1 cellular context compared by ENCODE assay signal in genomic region chrX:47523297-47523696, GRCh38.
A peak's percentile ranks its signal among the peaks of the same experiment; 100 is the strongest.
TF ChIP-seq lines count a peak whose summit lies in the region.

No MANE protein-coding gene starts in this region.

TF ChIP-seq in K562, 482 proteins besides CTCF, POLR2A, EP300 and RAD21 (continued from another document):
- TF ChIP-seq, protein P1, sequence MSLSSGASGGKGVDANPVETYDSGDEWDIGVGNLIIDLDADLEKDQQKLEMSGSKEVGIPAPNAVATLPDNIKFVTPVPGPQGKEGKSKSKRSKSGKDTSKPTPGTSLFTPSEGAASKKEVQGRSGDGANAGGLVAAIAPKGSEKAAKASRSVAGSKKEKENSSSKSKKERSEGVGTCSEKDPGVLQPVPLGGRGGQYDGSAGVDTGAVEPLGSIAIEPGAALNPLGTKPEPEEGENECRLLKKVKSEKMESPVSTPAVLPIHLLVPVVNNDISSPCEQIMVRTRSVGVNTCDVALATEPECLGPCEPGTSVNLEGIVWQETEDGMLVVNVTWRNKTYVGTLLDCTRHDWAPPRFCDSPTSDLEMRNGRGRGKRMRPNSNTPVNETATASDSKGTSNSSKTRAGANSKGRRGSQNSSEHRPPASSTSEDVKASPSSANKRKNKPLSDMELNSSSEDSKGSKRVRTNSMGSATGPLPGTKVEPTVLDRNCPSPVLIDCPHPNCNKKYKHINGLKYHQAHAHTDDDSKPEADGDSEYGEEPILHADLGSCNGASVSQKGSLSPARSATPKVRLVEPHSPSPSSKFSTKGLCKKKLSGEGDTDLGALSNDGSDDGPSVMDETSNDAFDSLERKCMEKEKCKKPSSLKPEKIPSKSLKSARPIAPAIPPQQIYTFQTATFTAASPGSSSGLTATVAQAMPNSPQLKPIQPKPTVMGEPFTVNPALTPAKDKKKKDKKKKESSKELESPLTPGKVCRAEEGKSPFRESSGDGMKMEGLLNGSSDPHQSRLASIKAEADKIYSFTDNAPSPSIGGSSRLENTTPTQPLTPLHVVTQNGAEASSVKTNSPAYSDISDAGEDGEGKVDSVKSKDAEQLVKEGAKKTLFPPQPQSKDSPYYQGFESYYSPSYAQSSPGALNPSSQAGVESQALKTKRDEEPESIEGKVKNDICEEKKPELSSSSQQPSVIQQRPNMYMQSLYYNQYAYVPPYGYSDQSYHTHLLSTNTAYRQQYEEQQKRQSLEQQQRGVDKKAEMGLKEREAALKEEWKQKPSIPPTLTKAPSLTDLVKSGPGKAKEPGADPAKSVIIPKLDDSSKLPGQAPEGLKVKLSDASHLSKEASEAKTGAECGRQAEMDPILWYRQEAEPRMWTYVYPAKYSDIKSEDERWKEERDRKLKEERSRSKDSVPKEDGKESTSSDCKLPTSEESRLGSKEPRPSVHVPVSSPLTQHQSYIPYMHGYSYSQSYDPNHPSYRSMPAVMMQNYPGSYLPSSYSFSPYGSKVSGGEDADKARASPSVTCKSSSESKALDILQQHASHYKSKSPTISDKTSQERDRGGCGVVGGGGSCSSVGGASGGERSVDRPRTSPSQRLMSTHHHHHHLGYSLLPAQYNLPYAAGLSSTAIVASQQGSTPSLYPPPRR (CRISPR knock-in tag; IDR thresholded peaks at IDR 0.05; ENCODE audit: borderline replicate concordance) = no peak
- TF ChIP-seq NRF1 (conservative IDR thresholded peaks at IDR 0.05 in 1 of 2, IDR thresholded peaks at IDR 0.05 in 1 of 2) = peak; percentile 29 to 56; a peak in 2 of 4 replicates
- TF ChIP-seq RB1 (IDR thresholded peaks at IDR 0.05; ENCODE audit: low read depth) = peak; percentile 81
- peak; percentile 25 to 60; a peak in 2 of 4 replicates for TF ChIP-seq MAZ (CRISPR knock-in tag; conservative IDR thresholded peaks at IDR 0.05 in 1 of 2, IDR thresholded peaks at IDR 0.05 in 1 of 2)
- TF ChIP-seq DMBX1 (CRISPR knock-in tag; IDR thresholded peaks at IDR 0.05; ENCODE audit: borderline replicate concordance) = no peak
- TF ChIP-seq CTBP1 (IDR thresholded peaks at IDR 0.05; ENCODE audit: borderline replicate concordance) = peak; percentile 63
- no peak for TF ChIP-seq RNF2 (IDR thresholded peaks at IDR 0.05)
- no peak for TF ChIP-seq ZNF668 (CRISPR knock-in tag; IDR thresholded peaks at IDR 0.05)
TF ChIP-seq in K562: peak in this region for 25.
